ENCODE assay signal across 23 cellular contexts in the genomic region with DNA sequence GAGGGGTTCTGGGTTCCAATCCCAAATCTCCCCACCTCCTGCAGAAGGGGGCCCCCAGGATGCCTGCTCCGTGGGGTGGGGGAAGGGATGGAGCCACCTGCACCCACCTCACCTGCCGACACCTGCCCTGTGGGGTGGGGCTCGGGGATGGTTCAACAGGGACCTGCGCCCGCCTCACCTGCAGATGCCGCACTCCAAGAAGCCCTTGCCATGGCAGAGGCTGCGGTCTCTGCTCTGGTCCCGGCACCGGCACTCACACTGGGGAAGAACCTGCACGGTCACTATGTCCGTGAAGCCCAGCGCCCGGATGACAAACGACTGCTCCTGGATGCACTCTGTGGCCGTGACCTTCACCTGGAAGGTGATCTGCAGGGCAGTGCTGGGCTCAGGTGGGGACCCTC.
"Had no signal": no experiment of that assay in that cellular context is flagged by ENCODE, and none has a peak within 500 bp of the region (broad histone marks: within the 10 kb centered on the region; RNA-seq: fewer than 3 reads in every experiment).

No MANE protein-coding gene starts in this region.

- H3K4me1 Mint-ChIP-seq: brain, neural crest cell had no signal

- H3K27me3 ChIP-seq: testis had no signal

- DNase-seq: activated CD4-positive, alpha-beta T cell treated with anti-CD3 and anti-CD28 coated beads, Interleukin-2, amount 10 ng/mL, durations not matched to agents 7 days and 5 days; activated CD8-positive, alpha-beta T cell treated with anti-CD3 and anti-CD28 coated beads, Interleukin-2, amount 10 ng/mL, durations not matched to agents 7 days and 5 days; activated naive CD4-positive, alpha-beta T cell treated with anti-CD3 and anti-CD28 coated beads for 36 hours; activated T-cell treated with anti-CD3 and anti-CD28 coated beads, Interleukin-2, amount 50 U/mL, for 24 hours; anterior cingulate cortex; central memory CD4-positive, alpha-beta T cell; effector CD4-positive, alpha-beta T cell; left colon; midbrain; stimulated activated CD4-positive, alpha-beta T cell treated with anti-CD3 and anti-CD28 coated beads, Interleukin-4, amount 100 ng/mL, for 24 hours; testis had no signal

- H3K27me3 Mint-ChIP-seq: activated CD4-positive, alpha-beta T cell treated with anti-CD3 and anti-CD28 coated beads, Interleukin-2, amount 10 ng/mL, durations not matched to agents 7 days and 5 days; activated T-cell treated with anti-CD3 and anti-CD28 coated beads, Interleukin-2, amount 50 U/mL, for 24 hours; stimulated activated memory B cell treated with anti-CD40 and anti-IgM and Interleukin-4, amounts not matched to agents 10 μg/mL and 1 μg/mL and 100 μg/mL, for 72 hours had no signal

- H3K4me3 Mint-ChIP-seq: activated CD4-positive, alpha-beta T cell treated with anti-CD3 and anti-CD28 coated beads, Interleukin-2, amount 10 ng/mL, durations not matched to agents 7 days and 5 days; activated CD8-positive, alpha-beta T cell treated with anti-CD3 and anti-CD28 coated beads, Interleukin-2, amount 10 ng/mL, durations not matched to agents 7 days and 5 days; activated naive CD4-positive, alpha-beta T cell treated with anti-CD3 and anti-CD28 coated beads for 36 hours; activated T-cell treated with anti-CD3 and anti-CD28 coated beads, Interleukin-2, amount 50 U/mL, for 24 hours; brain; neural crest cell; stimulated activated memory B cell treated with anti-CD40 and anti-IgM and Interleukin-4, amounts not matched to agents 10 μg/mL and 1 μg/mL and 100 μg/mL, for 72 hours; T-helper 1 cell treated with Interleukin-12 subunit alpha and Interleukin-12 subunit beta and Interleukin-4 antibody, amounts not matched to agents 30 μg/mL and 1 μg/mL, for 36 hours; type B pancreatic cell had no signal

- H3K27ac ChIP-seq: coronary artery, gastroesophageal sphincter, psoas muscle, testis had no signal

- H3K36me3 Mint-ChIP-seq: brain, type B pancreatic cell had no signal

- H3K4me2 ChIP-seq: smooth muscle cell had no signal

- ATAC-seq: activated CD4-positive, CD25-positive, alpha-beta regulatory T cell treated with anti-CD3 and anti-CD28 coated beads, Interleukin-2, amount 50 U/mL, for 24 hours; activated CD8-positive, alpha-beta T cell treated with anti-CD3 and anti-CD28 coated beads, Interleukin-2, amount 10 ng/mL, durations not matched to agents 7 days and 5 days; esophagus mucosa; gastroesophageal sphincter; left colon; stimulated activated memory B cell treated with anti-CD40 and anti-IgM and Interleukin-4, amounts not matched to agents 10 μg/mL and 1 μg/mL and 100 μg/mL, for 72 hours had no signal

- H3K9me3 ChIP-seq: gastroesophageal sphincter, psoas muscle, testis had no signal

- H3K4me3 ChIP-seq: coronary artery, gastroesophageal sphincter, psoas muscle, smooth muscle cell, testis had no signal

- H3K4me1 ChIP-seq: gastroesophageal sphincter, psoas muscle, testis had no signal

- H3K9me3 Mint-ChIP-seq: activated CD4-positive, alpha-beta T cell treated with anti-CD3 and anti-CD28 coated beads, Interleukin-2, amount 10 ng/mL, durations not matched to agents 7 days and 5 days; activated naive CD4-positive, alpha-beta T cell treated with anti-CD3 and anti-CD28 coated beads for 36 hours; activated T-cell treated with anti-CD3 and anti-CD28 coated beads, Interleukin-2, amount 50 U/mL, for 24 hours; activated T-helper 2 cell treated with anti-CD3 and anti-CD28 coated beads, Interferon-gamma antibody, Interleukin-2, Interleukin-4, amounts not matched to agents 10 μg/mL and 5 μg/mL and 100 μg/mL, durations not matched to agents 14 hours and 24 hours and 36 hours; brain; neural crest cell; stimulated activated memory B cell treated with anti-CD40 and anti-IgM and Interleukin-4, amounts not matched to agents 10 μg/mL and 1 μg/mL and 100 μg/mL, for 72 hours; T-helper 1 cell treated with Interleukin-12 subunit alpha and Interleukin-12 subunit beta and Interleukin-4 antibody, amounts not matched to agents 30 μg/mL and 1 μg/mL, for 36 hours; type B pancreatic cell had no signal

- H3K27ac Mint-ChIP-seq: activated CD4-positive, alpha-beta T cell treated with anti-CD3 and anti-CD28 coated beads, Interleukin-2, amount 10 ng/mL, durations not matched to agents 7 days and 5 days; activated CD8-positive, alpha-beta T cell treated with anti-CD3 and anti-CD28 coated beads, Interleukin-2, amount 10 ng/mL, durations not matched to agents 7 days and 5 days; activated T-cell treated with anti-CD3 and anti-CD28 coated beads, Interleukin-2, amount 50 U/mL, for 24 hours; activated T-helper 2 cell treated with anti-CD3 and anti-CD28 coated beads, Interferon-gamma antibody, Interleukin-2, Interleukin-4, amounts not matched to agents 10 μg/mL and 5 μg/mL and 100 μg/mL, durations not matched to agents 14 hours and 24 hours and 36 hours; brain; stimulated activated memory B cell treated with anti-CD40 and anti-IgM and Interleukin-4, amounts not matched to agents 10 μg/mL and 1 μg/mL and 100 μg/mL, for 72 hours; T-helper 1 cell treated with Interleukin-12 subunit alpha and Interleukin-12 subunit beta and Interleukin-4 antibody, amounts not matched to agents 30 μg/mL and 1 μg/mL, for 36 hours; type B pancreatic cell had no signal

- H3K36me3 ChIP-seq: gastroesophageal sphincter had no signal
